18 cellular contexts compared by ENCODE assay signal in the genomic region with DNA sequence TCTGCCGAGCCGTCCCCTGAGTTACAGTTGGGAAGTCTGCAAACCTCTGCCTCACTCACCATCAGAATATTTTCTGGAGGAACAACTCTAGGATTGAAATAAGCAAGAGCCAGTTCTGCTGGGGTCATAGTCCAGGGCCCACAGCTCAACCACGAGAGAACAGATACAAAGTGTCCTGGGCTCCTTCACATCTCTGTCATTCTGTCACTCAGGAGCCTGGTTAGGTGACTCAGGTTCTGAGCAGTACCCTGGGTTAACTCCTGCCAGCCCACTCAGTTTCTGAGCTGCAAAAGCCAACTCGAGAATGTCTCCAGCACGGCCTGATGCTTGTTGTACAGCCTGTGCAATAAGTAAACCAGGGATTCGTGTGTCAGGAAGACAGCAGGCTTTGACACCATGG.
DNase-seq lines count a peak whose midpoint lies in the region; ATAC-seq and TF ChIP-seq lines count a peak whose summit lies in the region.
"Had no signal": no experiment of that assay in that cellular context is flagged by ENCODE, and none has a peak within 500 bp of the region (broad histone marks: within the 10 kb centered on the region; RNA-seq: fewer than 3 reads in every experiment).

No MANE protein-coding gene starts in this region.

- POLR2A ChIA-PET in activated CD4-positive, alpha-beta T cell treated with anti-CD3 and anti-CD28 coated beads for 36 hours (lab: Charles Lee) = interaction anchor here (0.5 kb wide), 1 partner anchor 60 kb away, joined by 3 read pairs; no protein-coding TSS in a partner anchor
- POLR2A ChIA-PET in CD4-positive, alpha-beta memory T cell (lab: Charles Lee; ENCODE audit: partially characterized antibody) = interaction anchor here (0.5 kb wide), 1 partner anchor 143 kb away, joined by 3 read pairs; no protein-coding TSS in a partner anchor

- no peak for TF ChIP-seq CTCF in coronary artery (IDR thresholded peaks at IDR 0.05)

- no peak overlapping the region for H3K4me3 Mint-ChIP-seq in activated CD4-positive, alpha-beta T cell treated with anti-CD3 and anti-CD28 coated beads for 36 hours
- H3K4me3 Mint-ChIP-seq in CD4-positive, alpha-beta memory T cell = peak overlapping the region in 7 of 8 donors; percentile 19 to 83 (median 57)
- H3K4me3 Mint-ChIP-seq: activated T-helper 1 cell treated with anti-CD3 and anti-CD28 coated beads, Interleukin-12 subunit alpha, Interleukin-12 subunit beta, Interleukin-2, Interleukin-4 antibody, amounts not matched to agents 30 ng/mL and 10 ng/mL and 1 ng/mL, durations not matched to agents 14 hours and 24 hours and 36 hours had no signal

- H3K4me3 ChIP-seq in CD4-positive, alpha-beta memory T cell (ENCODE audit: low read length in 2 of 2) = no peak overlapping the region
- no peak overlapping the region for H3K4me3 ChIP-seq in coronary artery
- H3K4me3 ChIP-seq: BLaER1 had no signal

- no peak overlapping the region for H3K27ac ChIP-seq in CD4-positive, alpha-beta memory T cell (ENCODE audit: low read depth, low read length)
- peak overlapping the region; percentile 2 to 6 for H3K27ac ChIP-seq in coronary artery
- H3K27ac ChIP-seq: BLaER1, epithelial cell of prostate had no signal

- H3K36me3 ChIP-seq in CD4-positive, alpha-beta memory T cell (ENCODE audit: insufficient read depth, low read length) = no peaks in the 10 kb centered on the region
- H3K36me3 ChIP-seq: BLaER1 had no signal

- intact Hi-C loops in activated CD4-positive, alpha-beta T cell treated with anti-CD3 and anti-CD28 coated beads for 36 hours (cut with DNase I, micrococcal nuclease) = no loop called here
- intact Hi-C loops in CD4-positive, alpha-beta memory T cell (cut with micrococcal nuclease) = no loop called here

- ATAC-seq in activated CD4-positive, alpha-beta T cell treated with anti-CD3 and anti-CD28 coated beads for 36 hours = peak; percentile 57

- peaks cover 67% of the 10 kb centered on the region for H3K4me1 ChIP-seq in CD4-positive, alpha-beta memory T cell (ENCODE audit: insufficient read depth, low read length)

- no peaks in the 10 kb centered on the region for H3K27me3 Mint-ChIP-seq in activated CD4-positive, alpha-beta T cell treated with anti-CD3 and anti-CD28 coated beads for 36 hours
- no peaks in the 10 kb centered on the region for H3K27me3 Mint-ChIP-seq in CD4-positive, alpha-beta memory T cell

- no peaks in the 10 kb centered on the region for H3K9me3 Mint-ChIP-seq in activated CD4-positive, alpha-beta T cell treated with anti-CD3 and anti-CD28 coated beads for 36 hours (ENCODE audit: low read depth)
- no peaks in the 10 kb centered on the region for H3K9me3 Mint-ChIP-seq in CD4-positive, alpha-beta memory T cell
- H3K9me3 Mint-ChIP-seq: activated T-helper 1 cell treated with anti-CD3 and anti-CD28 coated beads, Interleukin-12 subunit alpha, Interleukin-12 subunit beta, Interleukin-2, Interleukin-4 antibody, amounts not matched to agents 30 ng/mL and 10 ng/mL and 1 ng/mL, durations not matched to agents 14 hours and 24 hours and 36 hours had no signal

- no peaks in the 10 kb centered on the region for H3K27me3 ChIP-seq in CD4-positive, alpha-beta memory T cell (ENCODE audit: insufficient read depth, low read length)
- H3K27me3 ChIP-seq: BLaER1 had no signal

- CTCF ChIA-PET in activated CD4-positive, alpha-beta T cell treated with anti-CD3 and anti-CD28 coated beads for 36 hours (lab: Charles Lee) = interaction anchor here (0.7 to 1.2 kb wide), 2 partner anchors 9 to 180 kb away, joined by 3 read pairs; no protein-coding TSS in a partner anchor
- CTCF ChIA-PET in CD4-positive, alpha-beta memory T cell (lab: Charles Lee; ENCODE audit: partially characterized antibody) = no interaction called here

- DNase-seq in activated CD4-positive, alpha-beta T cell treated with anti-CD3 and anti-CD28 coated beads for 36 hours = peak; percentile 50
- DNase-seq in activated CD4-positive, alpha-beta T cell treated with anti-CD3 and anti-CD28 coated beads for 4 hours = no peak
- DNase-seq in CD4-positive, alpha-beta memory T cell = no peak
- no peak for DNase-seq in coronary artery (ENCODE audit: low spot score)
- peak; percentile 27 to 42 for DNase-seq in stimulated activated CD4-positive, alpha-beta T cell treated with anti-CD3 and anti-CD28 coated beads, Interleukin-2, amount 100 ng/mL, for 24 hours
- no peak for DNase-seq in NCI-H2107 treated with DMSO at 0.1 percent for 48 hours (lab: John Stamatoyannopoulos, UW; ENCODE audit: unreplicated experiment)
- DNase-seq in HK-2 (ENCODE audit: unreplicated experiment) = no peak
- no peak for DNase-seq in OCI-M2 (lab: John Stamatoyannopoulos, UW; ENCODE audit: unreplicated experiment)
- DNase-seq: 8988T, cortex of kidney, DMS 273 treated with DMSO at 0.1 percent for 48 hours, foreskin melanocyte, NCI-H345, nucleus accumbens, retina had no signal

- H3K36me3 Mint-ChIP-seq in activated CD4-positive, alpha-beta T cell treated with anti-CD3 and anti-CD28 coated beads for 36 hours (ENCODE audit: low read depth) = no peaks in the 10 kb centered on the region
- H3K36me3 Mint-ChIP-seq in CD4-positive, alpha-beta memory T cell = no peaks in the 10 kb centered on the region

- H3K4me1 Mint-ChIP-seq in activated CD4-positive, alpha-beta T cell treated with anti-CD3 and anti-CD28 coated beads for 36 hours = peaks cover 71% of the 10 kb centered on the region
- peaks cover 65 to 85% (median 75%) of the 10 kb centered on the region in 4 donors for H3K4me1 Mint-ChIP-seq in CD4-positive, alpha-beta memory T cell

- H3K9me3 ChIP-seq in CD4-positive, alpha-beta memory T cell (ENCODE audit: control insufficient read depth in 1 of 2, low read length in 2 of 2) = no peaks in the 10 kb centered on the region
- H3K9me3 ChIP-seq: BLaER1 had no signal

- H3K27ac Mint-ChIP-seq in activated CD4-positive, alpha-beta T cell treated with anti-CD3 and anti-CD28 coated beads for 36 hours = no peak overlapping the region
- H3K27ac Mint-ChIP-seq in CD4-positive, alpha-beta memory T cell = peak overlapping the region in 4 of 7 donors; percentile 50 to 79 (median 70)
- H3K27ac Mint-ChIP-seq: activated T-helper 1 cell treated with anti-CD3 and anti-CD28 coated beads, Interleukin-12 subunit alpha, Interleukin-12 subunit beta, Interleukin-2, Interleukin-4 antibody, amounts not matched to agents 30 ng/mL and 10 ng/mL and 1 ng/mL, durations not matched to agents 14 hours and 24 hours and 36 hours had no signal

Comparison
In these comparisons a context has a peak if more than half of its experiments do, and no peak if none do; other contexts are left out.
1. DNase-seq: peak in activated CD4-positive, alpha-beta T cell treated with anti-CD3 and anti-CD28 coated beads for 36 hours (single experiment) and stimulated activated CD4-positive, alpha-beta T cell treated with anti-CD3 and anti-CD28 coated beads, Interleukin-2, amount 100 ng/mL, for 24 hours (2 of 2); none in activated CD4-positive, alpha-beta T cell treated with anti-CD3 and anti-CD28 coated beads for 4 hours (0 of 2), CD4-positive, alpha-beta memory T cell (0 of 5), coronary artery (single experiment), NCI-H2107 treated with DMSO at 0.1 percent for 48 hours (single experiment), HK-2 (single experiment) and OCI-M2 (single experiment).